Comparison of ENCODE assay signal across 1 cellular context in the genomic region with DNA sequence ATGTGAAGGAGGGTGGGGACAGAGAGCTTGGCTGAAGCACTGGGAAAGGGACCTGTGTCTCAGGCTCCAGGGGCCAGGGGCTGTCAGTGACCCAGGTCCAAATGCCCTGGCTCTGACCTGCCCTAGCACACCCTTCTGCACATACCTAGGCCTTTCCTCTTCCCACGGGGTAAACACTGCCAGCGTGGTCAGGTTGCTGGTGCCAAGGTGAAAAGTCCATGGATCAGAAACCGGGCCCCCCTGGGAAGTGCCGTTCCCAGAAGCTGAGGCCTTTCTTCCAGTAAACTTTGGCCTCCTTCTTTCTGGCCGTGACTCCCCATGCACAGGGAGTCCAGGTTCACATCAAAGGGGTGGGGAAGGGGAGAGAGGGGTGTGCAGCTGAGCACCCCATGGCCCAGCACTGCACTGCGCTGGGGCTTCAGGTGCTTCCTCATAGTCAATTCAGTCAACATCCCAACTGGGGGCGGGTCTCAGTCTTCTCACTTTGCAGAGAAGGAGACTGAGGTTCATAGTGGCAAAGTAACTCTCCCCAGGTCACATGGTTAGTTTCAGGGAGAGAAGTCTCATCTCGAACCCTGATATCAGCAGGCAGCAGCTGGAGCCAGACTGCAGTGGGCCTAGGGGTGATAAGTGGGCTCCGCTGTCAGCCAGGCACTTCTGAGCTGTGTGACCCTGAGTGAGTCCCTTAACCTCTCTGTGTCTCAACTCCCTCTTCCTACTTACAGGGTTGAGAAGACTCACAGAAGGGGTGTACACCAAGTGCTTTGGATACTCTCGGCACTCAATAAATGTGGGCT.
TF ChIP-seq lines count a peak whose summit lies in the region.

No MANE protein-coding gene starts in this region.

TF ChIP-seq in HepG2, 621 proteins besides CTCF, POLR2A, EP300 and RAD21 (continued from another document and continues in another):
- TF ChIP-seq, protein P1, sequence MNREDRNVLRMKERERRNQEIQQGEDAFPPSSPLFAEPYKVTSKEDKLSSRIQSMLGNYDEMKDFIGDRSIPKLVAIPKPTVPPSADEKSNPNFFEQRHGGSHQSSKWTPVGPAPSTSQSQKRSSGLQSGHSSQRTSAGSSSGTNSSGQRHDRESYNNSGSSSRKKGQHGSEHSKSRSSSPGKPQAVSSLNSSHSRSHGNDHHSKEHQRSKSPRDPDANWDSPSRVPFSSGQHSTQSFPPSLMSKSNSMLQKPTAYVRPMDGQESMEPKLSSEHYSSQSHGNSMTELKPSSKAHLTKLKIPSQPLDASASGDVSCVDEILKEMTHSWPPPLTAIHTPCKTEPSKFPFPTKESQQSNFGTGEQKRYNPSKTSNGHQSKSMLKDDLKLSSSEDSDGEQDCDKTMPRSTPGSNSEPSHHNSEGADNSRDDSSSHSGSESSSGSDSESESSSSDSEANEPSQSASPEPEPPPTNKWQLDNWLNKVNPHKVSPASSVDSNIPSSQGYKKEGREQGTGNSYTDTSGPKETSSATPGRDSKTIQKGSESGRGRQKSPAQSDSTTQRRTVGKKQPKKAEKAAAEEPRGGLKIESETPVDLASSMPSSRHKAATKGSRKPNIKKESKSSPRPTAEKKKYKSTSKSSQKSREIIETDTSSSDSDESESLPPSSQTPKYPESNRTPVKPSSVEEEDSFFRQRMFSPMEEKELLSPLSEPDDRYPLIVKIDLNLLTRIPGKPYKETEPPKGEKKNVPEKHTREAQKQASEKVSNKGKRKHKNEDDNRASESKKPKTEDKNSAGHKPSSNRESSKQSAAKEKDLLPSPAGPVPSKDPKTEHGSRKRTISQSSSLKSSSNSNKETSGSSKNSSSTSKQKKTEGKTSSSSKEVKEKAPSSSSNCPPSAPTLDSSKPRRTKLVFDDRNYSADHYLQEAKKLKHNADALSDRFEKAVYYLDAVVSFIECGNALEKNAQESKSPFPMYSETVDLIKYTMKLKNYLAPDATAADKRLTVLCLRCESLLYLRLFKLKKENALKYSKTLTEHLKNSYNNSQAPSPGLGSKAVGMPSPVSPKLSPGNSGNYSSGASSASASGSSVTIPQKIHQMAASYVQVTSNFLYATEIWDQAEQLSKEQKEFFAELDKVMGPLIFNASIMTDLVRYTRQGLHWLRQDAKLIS (CRISPR knock-in tag; IDR thresholded peaks at IDR 0.05): no peak
- TF ChIP-seq ZNF776 (CRISPR knock-in tag; IDR thresholded peaks at IDR 0.05): 0 out of 2 replicates have a peak, but pooled peaks have one; percentile 49
- no peak for TF ChIP-seq RAD51 (IDR thresholded peaks at IDR 0.05; ENCODE audit: borderline replicate concordance)
- TF ChIP-seq, protein P2, sequence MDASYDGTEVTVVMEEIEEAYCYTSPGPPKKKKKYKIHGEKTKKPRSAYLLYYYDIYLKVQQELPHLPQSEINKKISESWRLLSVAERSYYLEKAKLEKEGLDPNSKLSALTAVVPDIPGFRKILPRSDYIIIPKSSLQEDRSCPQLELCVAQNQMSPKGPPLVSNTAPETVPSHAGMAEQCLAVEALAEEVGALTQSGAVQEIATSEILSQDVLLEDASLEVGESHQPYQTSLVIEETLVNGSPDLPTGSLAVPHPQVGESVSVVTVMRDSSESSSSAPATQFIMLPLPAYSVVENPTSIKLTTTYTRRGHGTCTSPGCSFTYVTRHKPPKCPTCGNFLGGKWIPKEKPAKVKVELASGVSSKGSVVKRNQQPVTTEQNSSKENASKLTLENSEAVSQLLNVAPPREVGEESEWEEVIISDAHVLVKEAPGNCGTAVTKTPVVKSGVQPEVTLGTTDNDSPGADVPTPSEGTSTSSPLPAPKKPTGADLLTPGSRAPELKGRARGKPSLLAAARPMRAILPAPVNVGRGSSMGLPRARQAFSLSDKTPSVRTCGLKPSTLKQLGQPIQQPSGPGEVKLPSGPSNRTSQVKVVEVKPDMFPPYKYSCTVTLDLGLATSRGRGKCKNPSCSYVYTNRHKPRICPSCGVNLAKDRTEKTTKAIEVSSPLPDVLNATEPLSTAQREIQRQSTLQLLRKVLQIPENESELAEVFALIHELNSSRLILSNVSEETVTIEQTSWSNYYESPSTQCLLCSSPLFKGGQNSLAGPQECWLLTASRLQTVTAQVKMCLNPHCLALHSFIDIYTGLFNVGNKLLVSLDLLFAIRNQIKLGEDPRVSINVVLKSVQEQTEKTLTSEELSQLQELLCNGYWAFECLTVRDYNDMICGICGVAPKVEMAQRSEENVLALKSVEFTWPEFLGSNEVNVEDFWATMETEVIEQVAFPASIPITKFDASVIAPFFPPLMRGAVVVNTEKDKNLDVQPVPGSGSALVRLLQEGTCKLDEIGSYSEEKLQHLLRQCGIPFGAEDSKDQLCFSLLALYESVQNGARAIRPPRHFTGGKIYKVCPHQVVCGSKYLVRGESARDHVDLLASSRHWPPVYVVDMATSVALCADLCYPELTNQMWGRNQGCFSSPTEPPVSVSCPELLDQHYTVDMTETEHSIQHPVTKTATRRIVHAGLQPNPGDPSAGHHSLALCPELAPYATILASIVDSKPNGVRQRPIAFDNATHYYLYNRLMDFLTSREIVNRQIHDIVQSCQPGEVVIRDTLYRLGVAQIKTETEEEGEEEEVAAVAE (CRISPR knock-in tag; IDR thresholded peaks at IDR 0.05; ENCODE audit: borderline replicate concordance): no peak; the same call in 1 of the 2 replicates
- TF ChIP-seq ATAD3A (CRISPR knock-in tag; IDR thresholded peaks at IDR 0.05): no peak
- no peak for TF ChIP-seq POLR2AphosphoS5 (IDR thresholded peaks at IDR 0.05; ENCODE audit: low read depth, low read length)
- TF ChIP-seq, protein P3, sequence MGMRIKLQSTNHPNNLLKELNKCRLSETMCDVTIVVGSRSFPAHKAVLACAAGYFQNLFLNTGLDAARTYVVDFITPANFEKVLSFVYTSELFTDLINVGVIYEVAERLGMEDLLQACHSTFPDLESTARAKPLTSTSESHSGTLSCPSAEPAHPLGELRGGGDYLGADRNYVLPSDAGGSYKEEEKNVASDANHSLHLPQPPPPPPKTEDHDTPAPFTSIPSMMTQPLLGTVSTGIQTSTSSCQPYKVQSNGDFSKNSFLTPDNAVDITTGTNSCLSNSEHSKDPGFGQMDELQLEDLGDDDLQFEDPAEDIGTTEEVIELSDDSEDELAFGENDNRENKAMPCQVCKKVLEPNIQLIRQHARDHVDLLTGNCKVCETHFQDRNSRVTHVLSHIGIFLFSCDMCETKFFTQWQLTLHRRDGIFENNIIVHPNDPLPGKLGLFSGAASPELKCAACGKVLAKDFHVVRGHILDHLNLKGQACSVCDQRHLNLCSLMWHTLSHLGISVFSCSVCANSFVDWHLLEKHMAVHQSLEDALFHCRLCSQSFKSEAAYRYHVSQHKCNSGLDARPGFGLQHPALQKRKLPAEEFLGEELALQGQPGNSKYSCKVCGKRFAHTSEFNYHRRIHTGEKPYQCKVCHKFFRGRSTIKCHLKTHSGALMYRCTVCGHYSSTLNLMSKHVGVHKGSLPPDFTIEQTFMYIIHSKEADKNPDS (CRISPR knock-in tag; IDR thresholded peaks at IDR 0.05): peak; percentile 31; the same call in 1 of the 2 replicates
- TF ChIP-seq, protein P4, sequence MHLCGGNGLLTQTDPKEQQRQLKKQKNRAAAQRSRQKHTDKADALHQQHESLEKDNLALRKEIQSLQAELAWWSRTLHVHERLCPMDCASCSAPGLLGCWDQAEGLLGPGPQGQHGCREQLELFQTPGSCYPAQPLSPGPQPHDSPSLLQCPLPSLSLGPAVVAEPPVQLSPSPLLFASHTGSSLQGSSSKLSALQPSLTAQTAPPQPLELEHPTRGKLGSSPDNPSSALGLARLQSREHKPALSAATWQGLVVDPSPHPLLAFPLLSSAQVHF (CRISPR knock-in tag; IDR thresholded peaks at IDR 0.05): no peak
- TF ChIP-seq PRPF4 (IDR thresholded peaks at IDR 0.05; ENCODE audit: low read depth, low read length, poor library complexity, severe bottlenecking): no peak
- TF ChIP-seq, protein P5, sequence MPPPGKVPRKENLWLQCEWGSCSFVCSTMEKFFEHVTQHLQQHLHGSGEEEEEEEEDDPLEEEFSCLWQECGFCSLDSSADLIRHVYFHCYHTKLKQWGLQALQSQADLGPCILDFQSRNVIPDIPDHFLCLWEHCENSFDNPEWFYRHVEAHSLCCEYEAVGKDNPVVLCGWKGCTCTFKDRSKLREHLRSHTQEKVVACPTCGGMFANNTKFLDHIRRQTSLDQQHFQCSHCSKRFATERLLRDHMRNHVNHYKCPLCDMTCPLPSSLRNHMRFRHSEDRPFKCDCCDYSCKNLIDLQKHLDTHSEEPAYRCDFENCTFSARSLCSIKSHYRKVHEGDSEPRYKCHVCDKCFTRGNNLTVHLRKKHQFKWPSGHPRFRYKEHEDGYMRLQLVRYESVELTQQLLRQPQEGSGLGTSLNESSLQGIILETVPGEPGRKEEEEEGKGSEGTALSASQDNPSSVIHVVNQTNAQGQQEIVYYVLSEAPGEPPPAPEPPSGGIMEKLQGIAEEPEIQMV (CRISPR knock-in tag; IDR thresholded peaks at IDR 0.05; ENCODE audit: low read depth): no peak; the same call in 1 of the 2 replicates
- no peak for TF ChIP-seq NFRKB (IDR thresholded peaks at IDR 0.05)
- TF ChIP-seq PHF5A (CRISPR knock-in tag; IDR thresholded peaks at IDR 0.05; ENCODE audit: low read depth, unreplicated experiment): no peak
- no peak for TF ChIP-seq ZSCAN29 (CRISPR knock-in tag; conservative IDR thresholded peaks at IDR 0.05)
- TF ChIP-seq, protein P6, sequence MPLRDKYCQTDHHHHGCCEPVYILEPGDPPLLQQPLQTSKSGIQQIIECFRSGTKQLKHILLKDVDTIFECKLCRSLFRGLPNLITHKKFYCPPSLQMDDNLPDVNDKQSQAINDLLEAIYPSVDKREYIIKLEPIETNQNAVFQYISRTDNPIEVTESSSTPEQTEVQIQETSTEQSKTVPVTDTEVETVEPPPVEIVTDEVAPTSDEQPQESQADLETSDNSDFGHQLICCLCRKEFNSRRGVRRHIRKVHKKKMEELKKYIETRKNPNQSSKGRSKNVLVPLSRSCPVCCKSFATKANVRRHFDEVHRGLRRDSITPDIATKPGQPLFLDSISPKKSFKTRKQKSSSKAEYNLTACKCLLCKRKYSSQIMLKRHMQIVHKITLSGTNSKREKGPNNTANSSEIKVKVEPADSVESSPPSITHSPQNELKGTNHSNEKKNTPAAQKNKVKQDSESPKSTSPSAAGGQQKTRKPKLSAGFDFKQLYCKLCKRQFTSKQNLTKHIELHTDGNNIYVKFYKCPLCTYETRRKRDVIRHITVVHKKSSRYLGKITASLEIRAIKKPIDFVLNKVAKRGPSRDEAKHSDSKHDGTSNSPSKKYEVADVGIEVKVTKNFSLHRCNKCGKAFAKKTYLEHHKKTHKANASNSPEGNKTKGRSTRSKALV (CRISPR knock-in tag; IDR thresholded peaks at IDR 0.05): no peak
- TF ChIP-seq, protein P7, sequence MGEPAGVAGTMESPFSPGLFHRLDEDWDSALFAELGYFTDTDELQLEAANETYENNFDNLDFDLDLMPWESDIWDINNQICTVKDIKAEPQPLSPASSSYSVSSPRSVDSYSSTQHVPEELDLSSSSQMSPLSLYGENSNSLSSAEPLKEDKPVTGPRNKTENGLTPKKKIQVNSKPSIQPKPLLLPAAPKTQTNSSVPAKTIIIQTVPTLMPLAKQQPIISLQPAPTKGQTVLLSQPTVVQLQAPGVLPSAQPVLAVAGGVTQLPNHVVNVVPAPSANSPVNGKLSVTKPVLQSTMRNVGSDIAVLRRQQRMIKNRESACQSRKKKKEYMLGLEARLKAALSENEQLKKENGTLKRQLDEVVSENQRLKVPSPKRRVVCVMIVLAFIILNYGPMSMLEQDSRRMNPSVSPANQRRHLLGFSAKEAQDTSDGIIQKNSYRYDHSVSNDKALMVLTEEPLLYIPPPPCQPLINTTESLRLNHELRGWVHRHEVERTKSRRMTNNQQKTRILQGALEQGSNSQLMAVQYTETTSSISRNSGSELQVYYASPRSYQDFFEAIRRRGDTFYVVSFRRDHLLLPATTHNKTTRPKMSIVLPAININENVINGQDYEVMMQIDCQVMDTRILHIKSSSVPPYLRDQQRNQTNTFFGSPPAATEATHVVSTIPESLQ (CRISPR knock-in tag; conservative IDR thresholded peaks at IDR 0.05): no peak
- TF ChIP-seq NR1H2 (CRISPR knock-in tag; IDR thresholded peaks at IDR 0.05; ENCODE audit: borderline replicate concordance, low read depth): no peak
- TF ChIP-seq FOXO1 (CRISPR knock-in tag; IDR thresholded peaks at IDR 0.05): peak; percentile 85
- no peak for TF ChIP-seq GABPA (IDR thresholded peaks at IDR 0.05; ENCODE audit: low read depth, low read length)
- peak; percentile 57 for TF ChIP-seq GABPA (CRISPR knock-in tag; IDR thresholded peaks at IDR 0.05; ENCODE audit: low read depth)
- TF ChIP-seq BRD4 (CRISPR knock-in tag; IDR thresholded peaks at IDR 0.05): no peak
- TF ChIP-seq, protein P8, sequence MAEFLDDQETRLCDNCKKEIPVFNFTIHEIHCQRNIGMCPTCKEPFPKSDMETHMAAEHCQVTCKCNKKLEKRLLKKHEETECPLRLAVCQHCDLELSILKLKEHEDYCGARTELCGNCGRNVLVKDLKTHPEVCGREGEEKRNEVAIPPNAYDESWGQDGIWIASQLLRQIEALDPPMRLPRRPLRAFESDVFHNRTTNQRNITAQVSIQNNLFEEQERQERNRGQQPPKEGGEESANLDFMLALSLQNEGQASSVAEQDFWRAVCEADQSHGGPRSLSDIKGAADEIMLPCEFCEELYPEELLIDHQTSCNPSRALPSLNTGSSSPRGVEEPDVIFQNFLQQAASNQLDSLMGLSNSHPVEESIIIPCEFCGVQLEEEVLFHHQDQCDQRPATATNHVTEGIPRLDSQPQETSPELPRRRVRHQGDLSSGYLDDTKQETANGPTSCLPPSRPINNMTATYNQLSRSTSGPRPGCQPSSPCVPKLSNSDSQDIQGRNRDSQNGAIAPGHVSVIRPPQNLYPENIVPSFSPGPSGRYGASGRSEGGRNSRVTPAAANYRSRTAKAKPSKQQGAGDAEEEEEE (CRISPR knock-in tag; IDR thresholded peaks at IDR 0.05; ENCODE audit: borderline replicate concordance): no peak
- TF ChIP-seq ZNF841 (CRISPR knock-in tag; IDR thresholded peaks at IDR 0.05; ENCODE audit: borderline replicate concordance): no peak
- TF ChIP-seq, protein P9, sequence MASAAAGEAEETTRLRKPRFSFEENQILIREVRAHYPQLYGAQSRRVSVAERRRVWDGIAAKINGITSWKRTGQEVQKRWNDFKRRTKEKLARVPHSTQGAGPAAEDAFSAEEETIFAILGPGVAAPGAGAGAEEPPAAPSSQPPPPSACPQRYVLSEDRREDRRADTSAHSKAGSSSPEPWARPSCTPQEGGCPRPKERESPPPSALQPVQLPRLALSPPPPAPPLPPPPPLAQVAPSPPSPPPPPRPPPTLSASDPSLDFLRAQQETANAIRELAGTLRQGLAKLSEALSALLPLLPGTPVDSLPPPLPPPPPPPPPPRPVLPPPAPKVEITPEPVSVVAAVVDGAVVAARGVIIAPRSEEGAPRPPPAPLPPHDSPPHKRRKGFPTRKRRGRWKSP (CRISPR knock-in tag; IDR thresholded peaks at IDR 0.05): no peak
- 0 out of 2 replicates have a peak, but pooled peaks have one; percentile 28 for TF ChIP-seq ZNF746 (CRISPR knock-in tag; IDR thresholded peaks at IDR 0.05)
- TF ChIP-seq, protein P10, sequence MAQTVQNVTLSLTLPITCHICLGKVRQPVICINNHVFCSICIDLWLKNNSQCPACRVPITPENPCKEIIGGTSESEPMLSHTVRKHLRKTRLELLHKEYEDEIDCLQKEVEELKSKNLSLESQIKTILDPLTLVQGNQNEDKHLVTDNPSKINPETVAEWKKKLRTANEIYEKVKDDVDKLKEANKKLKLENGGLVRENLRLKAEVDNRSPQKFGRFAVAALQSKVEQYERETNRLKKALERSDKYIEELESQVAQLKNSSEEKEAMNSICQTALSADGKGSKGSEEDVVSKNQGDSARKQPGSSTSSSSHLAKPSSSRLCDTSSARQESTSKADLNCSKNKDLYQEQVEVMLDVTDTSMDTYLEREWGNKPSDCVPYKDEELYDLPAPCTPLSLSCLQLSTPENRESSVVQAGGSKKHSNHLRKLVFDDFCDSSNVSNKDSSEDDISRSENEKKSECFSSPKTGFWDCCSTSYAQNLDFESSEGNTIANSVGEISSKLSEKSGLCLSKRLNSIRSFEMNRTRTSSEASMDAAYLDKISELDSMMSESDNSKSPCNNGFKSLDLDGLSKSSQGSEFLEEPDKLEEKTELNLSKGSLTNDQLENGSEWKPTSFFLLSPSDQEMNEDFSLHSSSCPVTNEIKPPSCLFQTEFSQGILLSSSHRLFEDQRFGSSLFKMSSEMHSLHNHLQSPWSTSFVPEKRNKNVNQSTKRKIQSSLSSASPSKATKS (CRISPR knock-in tag; IDR thresholded peaks at IDR 0.05): no peak
- TF ChIP-seq FOXK1 (CRISPR knock-in tag; IDR thresholded peaks at IDR 0.05; ENCODE audit: borderline replicate concordance, low read depth): peak; percentile 78; the same call in 1 of the 2 replicates
- TF ChIP-seq NFYB (CRISPR knock-in tag; IDR thresholded peaks at IDR 0.05): no peak
- no peak for TF ChIP-seq ZBTB7B (CRISPR knock-in tag; IDR thresholded peaks at IDR 0.05)
